ENCODE assay signal across 8 cellular contexts in genomic region chr19:40798997-40799557, GRCh38. TPM values are rescaled to one million over a fixed set of nuclear protein-coding genes. Genes with fewer than 3 reads are reported as not detected.
DNase-seq lines count a peak whose midpoint lies in the region; ATAC-seq and TF ChIP-seq lines count a peak whose summit lies in the region.

EGLN2 (plus strand) TSS chr19:40799191; CDS start chr19:40800573, 1,382 bp downstream.

- H3K4me1 Mint-ChIP-seq in glutamatergic neuron (ENCODE audit: low read depth, unreplicated experiment): peaks cover 25% of the 10 kb centered on the region

- intact Hi-C loops in posterior vena cava (cut with DNase I): no loop called here

- peaks cover 5% of the 10 kb centered on the region for H3K27me3 Mint-ChIP-seq in glutamatergic neuron (ENCODE audit: unreplicated experiment)

- TF ChIP-seq CTCF in VCaP (conservative IDR thresholded peaks at IDR 0.05) (no peak), glutamatergic neuron (IDR thresholded peaks at IDR 0.05; ENCODE audit: partially characterized antibody, unreplicated experiment) (no peak)

- DNase-seq in NCI-H2227 (lab: John Stamatoyannopoulos, UW; ENCODE audit: unreplicated experiment) (peak; percentile 87), NCI-H2227 treated with DMSO at 0.1 percent for 48 hours (lab: John Stamatoyannopoulos, UW) (no peak), glutamatergic neuron (no peak), posterior vena cava (ENCODE audit: low spot score) (no peak), NCI-H510A (lab: John Stamatoyannopoulos, UW) (no peak)
- no peak for DNase-seq in stimulated activated CD4-positive, alpha-beta T cell treated with anti-CD3 and anti-CD28 coated beads, Interleukin-15, amount 100 ng/mL, for 24 hours

- H3K27ac Mint-ChIP-seq in glutamatergic neuron (ENCODE audit: unreplicated experiment): peak within 1 kb of the TSS; percentile 87

- H3K36me3 Mint-ChIP-seq in glutamatergic neuron (ENCODE audit: unreplicated experiment): no peaks in the 10 kb centered on the region

- peak within 1 kb of the TSS; percentile 95 for H3K4me3 Mint-ChIP-seq in glutamatergic neuron (ENCODE audit: unreplicated experiment)

- peaks cover 14% of the 10 kb centered on the region for H3K9me3 Mint-ChIP-seq in glutamatergic neuron (ENCODE audit: unreplicated experiment)

- ATAC-seq in HG02981 (IDR thresholded peaks at IDR 0.05; ENCODE audit: unreplicated experiment): peak; percentile 2

- peak within 1 kb of the TSS; percentile 91 for H3K27ac ChIP-seq in VCaP

RNA-seq across cellular contexts. Expression of gene EGLN2, which starts in this region (rescaled TPM):
- total RNA-seq in glutamatergic neuron (ENCODE audit: unreplicated experiment) (142 TPM), posterior vena cava (10 to 100 TPM; 76.3 to 89.0 TPM)
